Comparison of ENCODE assay signal across 19 cellular contexts in genomic region chr3:128567141-128567540, GRCh38.
DNase-seq lines count a peak whose midpoint lies in the region; ATAC-seq and TF ChIP-seq lines count a peak whose summit lies in the region.
"Had no signal": no experiment of that assay in that cellular context is flagged by ENCODE, and none has a peak within 500 bp of the region (broad histone marks: within the 10 kb centered on the region; RNA-seq: fewer than 3 reads in every experiment).

No MANE protein-coding gene starts in this region.

- ATAC-seq in HG02759 (IDR thresholded peaks at IDR 0.05; ENCODE audit: unreplicated experiment) = no peak
- no peak for ATAC-seq in left lung

- H3K27ac Mint-ChIP-seq in endodermal cell = peak overlapping the region; percentile 53
- H3K27ac Mint-ChIP-seq: B cell; CD14-positive monocyte; CD4-positive, alpha-beta memory T cell; HFFc6 had no signal

- peaks cover 4% of the 10 kb centered on the region for H3K4me1 ChIP-seq in endodermal cell (ENCODE audit: control insufficient read depth, insufficient read depth, low read length)
- no peaks in the 10 kb centered on the region for H3K4me1 ChIP-seq in neuronal stem cell (ENCODE audit: control insufficient read depth in 2 of 2, insufficient read depth in 1 of 2, low read depth in 1 of 2, low read length in 2 of 2)
- no peaks in the 10 kb centered on the region for H3K4me1 ChIP-seq in BE2C
- no peaks in the 10 kb centered on the region for H3K4me1 ChIP-seq in left lung
- H3K4me1 ChIP-seq: HAP-1 had no signal

- H3K36me3 Mint-ChIP-seq in endodermal cell (ENCODE audit: low read depth) = no peaks in the 10 kb centered on the region
- H3K36me3 Mint-ChIP-seq: CD14-positive monocyte; CD4-positive, alpha-beta memory T cell had no signal

- H4K91ac ChIP-seq in neuronal stem cell (ENCODE audit: low read depth, low read length, poor library complexity) = peak overlapping the region; percentile 16

- H3K9me3 ChIP-seq in endodermal cell (ENCODE audit: control insufficient read depth, low read length) (no peaks in the 10 kb centered on the region), neuronal stem cell (replicated peaks in 1 of 2; ENCODE audit: control insufficient read depth in 2 of 2, insufficient read depth in 1 of 2, low read depth in 1 of 2, low read length in 2 of 2) (no peaks in the 10 kb centered on the region), BE2C (no peaks in the 10 kb centered on the region), left lung (no peaks in the 10 kb centered on the region)
- H3K9me3 ChIP-seq: BLaER1 treated with 17β-estradiol and CSF1 and Interleukin-3, amounts not matched to agents 10 nM and 100 nM; HAP-1 had no signal

- intact Hi-C loops in left lung (cut with DNase I) = no loop called here

- no peaks in the 10 kb centered on the region for H3K79me1 ChIP-seq in neuronal stem cell (ENCODE audit: low read depth, low read length)

- no peaks in the 10 kb centered on the region for H3K9me3 Mint-ChIP-seq in endodermal cell
- H3K9me3 Mint-ChIP-seq: CD14-positive monocyte, HFFc6 had no signal

- peaks cover 10% of the 10 kb centered on the region for H3K4me1 Mint-ChIP-seq in endodermal cell
- H3K4me1 Mint-ChIP-seq: B cell; CD14-positive monocyte; CD4-positive, alpha-beta memory T cell had no signal

- WGBS in endodermal cell (ENCODE audit: insufficient coverage in 1 of 2, insufficient read length in 1 of 2), 2 experiments = 93 to 100% methylated on average over 4 to 6 of the region's 6 CpGs
- no CpG with 5 or more reads among the region's 6 CpGs for WGBS in neuronal stem cell (ENCODE audit: extremely low coverage in 2 of 2, insufficient read length in 2 of 2, insufficient replicate concordance in 1 of 2), 2 donors

- no peak overlapping the region for H3K4ac ChIP-seq in neuronal stem cell (ENCODE audit: low read length)

- no peak overlapping the region for H3K23ac ChIP-seq in neuronal stem cell (ENCODE audit: low read depth, low read length, poor library complexity)

- no peak overlapping the region for H2BK5ac ChIP-seq in neuronal stem cell (ENCODE audit: low read length)

- H3K27me3 ChIP-seq in endodermal cell (ENCODE audit: control insufficient read depth, insufficient read depth, low read length, poor library complexity, severe bottlenecking) (no peaks in the 10 kb centered on the region), neuronal stem cell (ENCODE audit: control insufficient read depth in 3 of 3, insufficient read depth in 3 of 3, low read depth in 1 of 3, low read length in 3 of 3) (peaks cover 0 to 22% (median 0%) of the 10 kb centered on the region in 3 experiments), BE2C (no peaks in the 10 kb centered on the region), left lung (peaks cover 0 to 10% of the 10 kb centered on the region in 2 donors)
- H3K27me3 ChIP-seq: BLaER1 treated with 17β-estradiol and CSF1 and Interleukin-3, amounts not matched to agents 10 nM and 100 nM had no signal

- no peak overlapping the region for H3K4me3 Mint-ChIP-seq in endodermal cell
- H3K4me3 Mint-ChIP-seq: B cell; CD14-positive monocyte; CD4-positive, alpha-beta memory T cell; HFFc6 had no signal

- peaks cover 6% of the 10 kb centered on the region for H3K27me3 Mint-ChIP-seq in endodermal cell (ENCODE audit: insufficient read depth)

- no peak overlapping the region for H3K4me3 ChIP-seq in endodermal cell (ENCODE audit: low read length)
- H3K4me3 ChIP-seq in neuronal stem cell (ENCODE audit: low read length in 2 of 2) = peak overlapping the region in 1 of 2 donors; percentile 48
- no peak overlapping the region for H3K4me3 ChIP-seq in BE2C (ENCODE audit: low read depth, low read length)
- H3K4me3 ChIP-seq in left lung = no peak overlapping the region
- H3K4me3 ChIP-seq: BLaER1 treated with 17β-estradiol and CSF1 and Interleukin-3, amounts not matched to agents 10 nM and 100 nM; HAP-1 had no signal

- H3K27ac ChIP-seq in endodermal cell (ENCODE audit: low read depth, low read length) (no peak overlapping the region), neuronal stem cell (replicated peaks; ENCODE audit: low read length) (no peak overlapping the region), left lung (no peak overlapping the region)
- H3K27ac ChIP-seq: 22Rv1; BLaER1 treated with 17β-estradiol and CSF1 and Interleukin-3, amounts not matched to agents 10 nM and 100 nM had no signal

- peak overlapping the region; percentile 32 for H3K18ac ChIP-seq in neuronal stem cell (ENCODE audit: low read length)

- H3K36me3 ChIP-seq in endodermal cell (ENCODE audit: control insufficient read depth, insufficient read depth, low read length) = no peaks in the 10 kb centered on the region
- H3K36me3 ChIP-seq in neuronal stem cell (replicated peaks in 1 of 2; ENCODE audit: control insufficient read depth in 2 of 2, insufficient read depth in 2 of 2, low read length in 2 of 2) = no peaks in the 10 kb centered on the region
- H3K36me3 ChIP-seq in BE2C = no peaks in the 10 kb centered on the region
- no peaks in the 10 kb centered on the region for H3K36me3 ChIP-seq in left lung
- H3K36me3 ChIP-seq: BLaER1 treated with 17β-estradiol and CSF1 and Interleukin-3, amounts not matched to agents 10 nM and 100 nM; HAP-1 had no signal

- no peak overlapping the region for H2AFZ ChIP-seq in neuronal stem cell (ENCODE audit: low read length)

- peak; percentile 58 for DNase-seq in activated effector memory CD4-positive, alpha-beta T cell treated with anti-CD3 and anti-CD28 coated beads, Interleukin-2, amount 50 U/mL, for 16 hours
- no peak for DNase-seq in activated effector memory CD4-positive, alpha-beta T cell treated with Interleukin-2 at 50 U/mL for 16 hours
- DNase-seq in endodermal cell (no peak), neuronal stem cell (ENCODE audit: low spot score) (no peak), DMS114 treated with DMSO at 0.1 percent for 48 hours (lab: John Stamatoyannopoulos, UW; ENCODE audit: unreplicated experiment) (no peak), BE2C (no peak), left lung (no peak)
- DNase-seq: Calu3; CD4-positive, alpha-beta memory T cell; COR-L47; DMS153; DND-41; HFFc6 had no signal

- no peak overlapping the region for H4K8ac ChIP-seq in neuronal stem cell (ENCODE audit: low read depth, low read length)

- H2BK12ac ChIP-seq in neuronal stem cell (ENCODE audit: low read length) = peak overlapping the region; percentile 68

- H2BK120ac ChIP-seq in neuronal stem cell (ENCODE audit: low read depth, low read length) = no peak overlapping the region

- peak overlapping the region; percentile 63 for H2AK5ac ChIP-seq in neuronal stem cell (ENCODE audit: low read depth, low read length)

- no peak overlapping the region for H3K4me2 ChIP-seq in neuronal stem cell (ENCODE audit: insufficient read depth, low read length, poor library complexity, severe bottlenecking)
- H3K4me2 ChIP-seq: BLaER1 treated with 17β-estradiol and CSF1 and Interleukin-3, amounts not matched to agents 10 nM and 100 nM had no signal

- H2BK15ac ChIP-seq in neuronal stem cell (ENCODE audit: low read length) = peak overlapping the region; percentile 77

- H3K9ac ChIP-seq in endodermal cell (ENCODE audit: extremely low read depth, low read length, poor library complexity, severe bottlenecking) (no peak overlapping the region), neuronal stem cell (ENCODE audit: low read depth, low read length, poor library complexity) (no peak overlapping the region)
- H3K9ac ChIP-seq: BLaER1 treated with 17β-estradiol and CSF1 and Interleukin-3, amounts not matched to agents 10 nM and 100 nM had no signal

- no peak overlapping the region for H3K14ac ChIP-seq in neuronal stem cell (ENCODE audit: low read length)

- TF ChIP-seq CTCF in endodermal cell (conservative IDR thresholded peaks at IDR 0.05) = no peak
- no peak for TF ChIP-seq CTCF in BE2C (IDR thresholded peaks at IDR 0.05; ENCODE audit: low read depth, low read length)
- no peak for TF ChIP-seq CTCF in left lung (IDR thresholded peaks at IDR 0.05)
